8 cellular contexts compared by ENCODE assay signal in genomic region chr11:34234086-34234740, GRCh38.
DNase-seq lines count a peak whose midpoint lies in the region; ATAC-seq and TF ChIP-seq lines count a peak whose summit lies in the region.

No MANE protein-coding gene starts in this region.

- H3K4me3 Mint-ChIP-seq in activated CD4-positive, alpha-beta memory T cell treated with anti-CD3 and anti-CD28 coated beads, Interleukin-2, amount 10 ng/mL, durations not matched to agents 7 days and 5 days: no peak overlapping the region

- POLR2A ChIA-PET in HCT116 (lab: Charles Lee): interaction anchor here (0.7 to 2.1 kb wide), 5 partner anchors 9 to 52 kb away, joined by 3 to 11 read pairs (median 3); no protein-coding TSS in a partner anchor
- POLR2A ChIA-PET in activated CD4-positive, alpha-beta memory T cell treated with anti-CD3 and anti-CD28 coated beads, Interleukin-2, amount 10 ng/mL, durations not matched to agents 7 days and 5 days (lab: Charles Lee): interaction anchor here (0.9 to 3.9 kb wide), 6 partner anchors 10 to 123 kb away, joined by 4 to 69 read pairs (median 8); partner anchors contain the start of gene ABTB2

- H3K27me3 ChIP-seq in HCT116 (ENCODE audit: insufficient read depth, low read length) (no peaks in the 10 kb centered on the region), MG63 (no peaks in the 10 kb centered on the region)

- DNase-seq in GM10266 (ENCODE audit: extremely low spot score) (peak; percentile 67), HCT116 (ENCODE audit: low read depth, low spot score) (peak; percentile 64), MG63 (peak; percentile 71), fibroblast of mammary gland (ENCODE audit: low read depth) (peak; percentile 35), NCI-H1694 treated with DMSO at 0.1 percent for 48 hours (lab: John Stamatoyannopoulos, UW) (no peak), NCI-H146 treated with DMSO at 0.1 percent for 48 hours (lab: John Stamatoyannopoulos, UW; ENCODE audit: unreplicated experiment) (no peak)
- peak; percentile 80 for DNase-seq in activated CD4-positive, alpha-beta memory T cell treated with anti-CD3 and anti-CD28 coated beads, Interleukin-2, amount 10 ng/mL, durations not matched to agents 7 days and 5 days
- peak; percentile 24 to 80 (median 52) for DNase-seq in stimulated activated CD4-positive, alpha-beta T cell treated with anti-CD3 and anti-CD28 coated beads, Interleukin-1b, Interleukin-23, amount 100 ng/mL, for 24 hours (ENCODE audit: low read depth in 4 of 4, low spot score in 1 of 4)

- CTCF ChIA-PET in HCT116 (lab: Charles Lee): interaction anchor here (1.2 kb wide), 1 partner anchor 60 kb away, joined by 5 read pairs; no protein-coding TSS in a partner anchor
- CTCF ChIA-PET in activated CD4-positive, alpha-beta memory T cell treated with anti-CD3 and anti-CD28 coated beads, Interleukin-2, amount 10 ng/mL, durations not matched to agents 7 days and 5 days (lab: Charles Lee): interaction anchor here (1.0 to 4.8 kb wide), 6 partner anchors 15 to 124 kb away, joined by 3 to 21 read pairs (median 8); partner anchors contain the start of gene ABTB2

- H3K4me3 ChIP-seq in HCT116 (replicated peaks in 1 of 2; ENCODE audit: low read depth in 1 of 2, low read length in 2 of 2) (peak overlapping the region; percentile 29 to 48), MG63 (no peak overlapping the region), fibroblast of mammary gland (ENCODE audit: control insufficient read depth, low read depth, low read length) (no peak overlapping the region)

- H3K9me3 Mint-ChIP-seq in activated CD4-positive, alpha-beta memory T cell treated with anti-CD3 and anti-CD28 coated beads, Interleukin-2, amount 10 ng/mL, durations not matched to agents 7 days and 5 days: no peaks in the 10 kb centered on the region

- TF ChIP-seq RAD21 in HCT116 (IDR thresholded peaks at IDR 0.05; ENCODE audit: low read depth): no peak

- peak overlapping the region; percentile 67 for H2AFZ ChIP-seq in HCT116 (ENCODE audit: low read depth, low read length, poor library complexity, severe bottlenecking)

- peaks cover 48% of the 10 kb centered on the region for H3K4me1 Mint-ChIP-seq in activated CD4-positive, alpha-beta memory T cell treated with anti-CD3 and anti-CD28 coated beads, Interleukin-2, amount 10 ng/mL, durations not matched to agents 7 days and 5 days

- ATAC-seq in HCT116: peak; percentile 96

- no peaks in the 10 kb centered on the region for H3K79me2 ChIP-seq in HCT116 (ENCODE audit: insufficient read depth, low read length)

- no peaks in the 10 kb centered on the region for H3K9me3 ChIP-seq in HCT116 (ENCODE audit: control insufficient read depth in 1 of 2, insufficient read depth in 1 of 2, low read depth in 1 of 2, low read length in 2 of 2)
- H3K9me3 ChIP-seq in MG63: no peaks in the 10 kb centered on the region

- H3K27me3 Mint-ChIP-seq in activated CD4-positive, alpha-beta memory T cell treated with anti-CD3 and anti-CD28 coated beads, Interleukin-2, amount 10 ng/mL, durations not matched to agents 7 days and 5 days: peaks cover 13% of the 10 kb centered on the region

- TF ChIP-seq POLR2A in HCT116 (IDR thresholded peaks at IDR 0.05; ENCODE audit: borderline replicate concordance, extremely low read depth, insufficient read depth, insufficient read length): no peak

- H4K20me1 ChIP-seq in HCT116 (ENCODE audit: insufficient read depth): no peaks in the 10 kb centered on the region

- H3K36me3 Mint-ChIP-seq in activated CD4-positive, alpha-beta memory T cell treated with anti-CD3 and anti-CD28 coated beads, Interleukin-2, amount 10 ng/mL, durations not matched to agents 7 days and 5 days (ENCODE audit: low read depth): no peaks in the 10 kb centered on the region

- H3K27ac ChIP-seq in HCT116 (ENCODE audit: low read depth, low read length): peak overlapping the region; percentile 70

- RAD21 ChIA-PET in HCT116 (lab: Charles Lee; ENCODE audit: low non-redundant PET in 1 of 2, low total read pairs in 2 of 2, uncharacterized antibody in 2 of 2, unreplicated experiment in 2 of 2): interaction anchor here (1.2 to 1.8 kb wide), 2 partner anchors 29 to 60 kb away, joined by 6 read pairs; no protein-coding TSS in a partner anchor

- H3K4me1 ChIP-seq in HCT116 (ENCODE audit: control insufficient read depth in 1 of 2, insufficient read depth in 2 of 2, low read length in 2 of 2): peaks cover 28 to 44% of the 10 kb centered on the region in 2 experiments

- H3K9me2 ChIP-seq in HCT116 (ENCODE audit: insufficient read depth): no peaks in the 10 kb centered on the region

- TSS peak; percentile 98 for BruUV-seq in HCT116 (replicated peaks; lab: Mats Ljungman, UMichigan)

- TF ChIP-seq CTCF in GM10266 (IDR thresholded peaks at IDR 0.05; ENCODE audit: control insufficient read depth, insufficient read depth, low read depth, missing control alignments) (no peak), HCT116 (IDR thresholded peaks at IDR 0.05 in 2 of 3, conservative IDR thresholded peaks at IDR 0.05 in 1 of 3; ENCODE audit: borderline replicate concordance in 1 of 3, insufficient read depth in 1 of 3, low read depth in 2 of 3, low read length in 2 of 3) (no peak), fibroblast of mammary gland (conservative IDR thresholded peaks at IDR 0.05; ENCODE audit: control insufficient read depth, insufficient read depth, low read depth, low read length) (no peak)

- H3K27ac Mint-ChIP-seq in activated CD4-positive, alpha-beta memory T cell treated with anti-CD3 and anti-CD28 coated beads, Interleukin-2, amount 10 ng/mL, durations not matched to agents 7 days and 5 days: peak overlapping the region; percentile 62

- H3K4me2 ChIP-seq in HCT116 (ENCODE audit: low read length): peak overlapping the region; percentile 95

- H3K36me3 ChIP-seq in HCT116 (ENCODE audit: control insufficient read depth in 1 of 2, insufficient read depth in 2 of 2, low read length in 2 of 2) (no peaks in the 10 kb centered on the region), MG63 (no peaks in the 10 kb centered on the region)

- peak overlapping the region; percentile 67 for H3K9ac ChIP-seq in HCT116 (ENCODE audit: low read length)

- intact Hi-C loops in HCT116 (cut with micrococcal nuclease): no loop called here

TF ChIP-seq in HCT116, 20 proteins besides CTCF, POLR2A, EP300 and RAD21:
- TF ChIP-seq SP1 (IDR thresholded peaks at IDR 0.05; ENCODE audit: low read depth): peak; percentile 79
- no peak for TF ChIP-seq TCF7L2 (IDR thresholded peaks at IDR 0.05; ENCODE audit: borderline replicate concordance, extremely low read depth, insufficient read depth, insufficient read length)
- TF ChIP-seq CEBPB (IDR thresholded peaks at IDR 0.05; ENCODE audit: low read depth): no peak
- peak; percentile 66 for TF ChIP-seq POLR2AphosphoS5 (IDR thresholded peaks at IDR 0.05; ENCODE audit: low read depth, low read length)
- 0 out of 2 replicates have a peak, but pooled peaks have one; percentile 27 for TF ChIP-seq CBX3 (IDR thresholded peaks at IDR 0.05; ENCODE audit: low read depth)
- TF ChIP-seq ZBTB33 (IDR thresholded peaks at IDR 0.05; ENCODE audit: extremely low read depth, insufficient replicate concordance, low read length): no peak
- peak; percentile 15 for TF ChIP-seq YY1 (IDR thresholded peaks at IDR 0.05; ENCODE audit: extremely low read depth, insufficient replicate concordance, low read depth, low read length)
- TF ChIP-seq FOSL1 (IDR thresholded peaks at IDR 0.05; ENCODE audit: low read depth): peak; percentile 75
- peak; percentile 24; the same call in 1 of the 2 replicates for TF ChIP-seq MAX (IDR thresholded peaks at IDR 0.05)
- 0 out of 2 replicates have a peak, but pooled peaks have one; percentile 23 for TF ChIP-seq ZFX (IDR thresholded peaks at IDR 0.05)
- TF ChIP-seq JUND (IDR thresholded peaks at IDR 0.05): peak; percentile 78

Comparison
In these comparisons a context has a peak if more than half of its experiments do, and no peak if none do; other contexts are left out.
1. DNase-seq: peak in GM10266 (single experiment), HCT116 (single experiment), MG63 (single experiment), activated CD4-positive, alpha-beta memory T cell treated with anti-CD3 and anti-CD28 coated beads, Interleukin-2, amount 10 ng/mL, durations not matched to agents 7 days and 5 days (single experiment), fibroblast of mammary gland (single experiment) and stimulated activated CD4-positive, alpha-beta T cell treated with anti-CD3 and anti-CD28 coated beads, Interleukin-1b, Interleukin-23, amount 100 ng/mL, for 24 hours (4 of 4); none in NCI-H1694 treated with DMSO at 0.1 percent for 48 hours (single experiment) and NCI-H146 treated with DMSO at 0.1 percent for 48 hours (single experiment).
2. H3K4me3 ChIP-seq: peak in HCT116 (2 of 2); none in MG63 (single experiment) and fibroblast of mammary gland (single experiment).